ENCODE assay signal across 8 cellular contexts in genomic region chr2:49616800-49617199, GRCh38.
DNase-seq lines count a peak whose midpoint lies in the region; ATAC-seq and TF ChIP-seq lines count a peak whose summit lies in the region.

No MANE protein-coding gene starts in this region.

- DNase-seq in D341Med (ENCODE audit: low spot score) (peak; percentile 42), HEK293T (ENCODE audit: extremely low spot score) (peak; percentile 23), NCI-H69 (lab: John Stamatoyannopoulos, UW) (peak; percentile 55), fibroblast of pulmonary artery (ENCODE audit: low read depth) (peak; percentile 46), tibial nerve (ENCODE audit: low spot score in 2 of 2) (peak in 1 of 2 donors; percentile 5), dedifferentiated amniotic fluid mesenchymal stem cell (ENCODE audit: extremely low spot score) (no peak)

- no peak for TF ChIP-seq EP300 in tibial nerve (IDR thresholded peaks at IDR 0.05)

- H3K36me3 ChIP-seq in tibial nerve = no peaks in the 10 kb centered on the region

- no peaks in the 10 kb centered on the region for H3K27me3 ChIP-seq in tibial nerve

- H3K27ac ChIP-seq in tibial nerve = no peak overlapping the region

- WGBS in tibial nerve, 2 donors = 11 to 13% methylated on average over 2 of the region's 2 CpGs

- no peak for ATAC-seq in HG03025 (IDR thresholded peaks at IDR 0.05; ENCODE audit: low FRiP score, unreplicated experiment)
- ATAC-seq in GM21737 (IDR thresholded peaks at IDR 0.05; ENCODE audit: unreplicated experiment) = no peak

- no peak for TF ChIP-seq POLR2A in tibial nerve (IDR thresholded peaks at IDR 0.05)

- POLR2A ChIA-PET in HEK293T (lab: Yijun Ruan, JAX) = no interaction called here

- no peak overlapping the region for H3K4me3 ChIP-seq in fibroblast of pulmonary artery (replicated peaks; ENCODE audit: low read depth, low read length)
- H3K4me3 ChIP-seq in tibial nerve = no peak overlapping the region

- CTCF ChIA-PET in HEK293T (lab: Yijun Ruan, JAX) = interaction anchor here (0.6 to 1.3 kb wide), 4 partner anchors 9 to 786 kb away, joined by 3 to 5 read pairs (median 3); no protein-coding TSS in a partner anchor

- H3K4me1 ChIP-seq in tibial nerve = no peaks in the 10 kb centered on the region

- TF ChIP-seq CTCF in fibroblast of pulmonary artery (IDR thresholded peaks at IDR 0.05; ENCODE audit: low read length, missing control alignments) (peak; percentile 54), tibial nerve (IDR thresholded peaks at IDR 0.05) (peak in 4 of 5 experiments; percentile 20 to 34 (median 28))

- no peaks in the 10 kb centered on the region for H3K9me3 ChIP-seq in tibial nerve

TF ChIP-seq in HEK293T, 16 proteins besides CTCF, POLR2A, EP300 and RAD21:
- TF ChIP-seq SP1 (IDR thresholded peaks at IDR 0.05) (no peak), BHLHE40 (IDR thresholded peaks at IDR 0.05; ENCODE audit: borderline replicate concordance) (no peak), ARNT (IDR thresholded peaks at IDR 0.05) (no peak), SUZ12 (IDR thresholded peaks at IDR 0.05) (no peak), HDGF (IDR thresholded peaks at IDR 0.05; ENCODE audit: borderline replicate concordance) (no peak)
